8 cellular contexts compared by ENCODE assay signal in the genomic region with DNA sequence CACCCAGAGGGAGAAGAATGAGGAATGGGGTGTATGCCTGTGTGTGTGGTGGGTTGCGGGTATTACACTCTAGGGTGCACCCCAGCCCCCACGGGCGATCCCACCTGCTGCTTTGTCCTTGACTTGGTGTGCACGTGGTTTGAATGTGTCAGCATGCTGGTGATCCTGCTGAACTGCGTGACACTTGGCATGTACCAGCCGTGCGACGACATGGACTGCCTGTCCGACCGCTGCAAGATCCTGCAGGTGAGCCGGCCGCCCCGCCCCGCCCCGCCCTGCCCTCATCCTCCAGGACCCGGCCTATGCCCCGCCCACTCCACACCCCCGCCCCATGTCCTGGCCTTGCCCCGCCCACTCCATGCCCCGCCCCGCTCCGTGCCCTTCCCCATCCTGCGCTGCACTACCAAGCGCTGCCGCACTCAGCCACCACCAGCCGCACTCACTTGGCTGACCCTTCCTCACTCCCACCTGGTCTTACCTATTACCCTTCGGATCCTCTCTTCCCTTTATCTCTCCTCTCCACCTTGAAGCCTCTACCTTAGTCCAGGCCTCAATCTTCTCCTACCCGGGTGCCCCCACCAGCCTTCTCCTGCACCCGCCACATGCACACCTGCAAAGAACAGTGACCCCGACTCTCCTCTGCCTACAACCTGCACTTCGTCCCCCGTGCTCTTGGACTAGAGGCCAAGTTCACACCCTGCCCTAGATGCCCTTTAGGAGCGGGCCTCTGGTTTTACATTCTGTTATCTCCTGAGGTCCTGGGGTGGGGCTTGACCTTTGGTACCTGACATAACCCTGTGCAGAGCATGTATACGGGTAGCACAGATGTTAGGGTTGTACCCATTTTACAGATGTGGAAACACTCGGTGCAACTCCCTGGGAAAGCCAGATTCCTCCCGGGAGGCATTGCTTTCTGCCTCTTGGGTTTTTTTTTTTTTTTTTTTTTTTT. TPM values are rescaled to one million over a fixed set of nuclear protein-coding genes. Genes with fewer than 3 reads are reported as not detected.
DNase-seq lines count a peak whose midpoint lies in the region; ATAC-seq and TF ChIP-seq lines count a peak whose summit lies in the region.

No MANE protein-coding gene starts in this region.

- H3K4me3 Mint-ChIP-seq in naive B cell: peak overlapping the region in 6 of 8 donors; percentile 24 to 82 (median 52)

- TF ChIP-seq POLR2A in adrenal gland (IDR thresholded peaks at IDR 0.05): no peak

- peak overlapping the region in 2 of 6 donors; percentile 44 to 93 for H3K27ac Mint-ChIP-seq in naive B cell

- peak overlapping the region; percentile 11; the same call in 1 of the 2 replicates for H3K9ac ChIP-seq in ES-I3 (ENCODE audit: low read depth, low read length)

- peaks cover 25 to 53% (median 50%) of the 10 kb centered on the region in 3 donors for H3K27me3 Mint-ChIP-seq in naive B cell

- TF ChIP-seq CTCF in adrenal gland (IDR thresholded peaks at IDR 0.05) (peak in 1 of 6 experiments; percentile 3), upper lobe of right lung (IDR thresholded peaks at IDR 0.05) (no peak)

- H3K9me3 ChIP-seq in ES-I3 (ENCODE audit: control insufficient read depth, insufficient read depth, low read length) (peaks cover 3% of the 10 kb centered on the region; the same call in 1 of the 2 replicates), adrenal gland (replicated peaks in 1 of 3) (peaks cover 0 to 3% (median 0%) of the 10 kb centered on the region in 3 donors), upper lobe of right lung (no peaks in the 10 kb centered on the region)

- H3K9me3 Mint-ChIP-seq in naive B cell: peaks cover 0 to 12% (median 5%) of the 10 kb centered on the region in 7 donors

- H3K36me3 Mint-ChIP-seq in naive B cell: peaks cover 2 to 13% of the 10 kb centered on the region in 2 donors

- 34 to 71% (median 50%) methylated on average over 16 to 36 of the region's 36 CpGs for WGBS in adrenal gland, 4 donors

- peak; percentile 57 to 62 for ATAC-seq in naive B cell (ENCODE audit: low read depth in 2 of 2)
- ATAC-seq in upper lobe of right lung: peak; percentile 87
- ATAC-seq in GM18517 (IDR thresholded peaks at IDR 0.05; ENCODE audit: unreplicated experiment): no peak

- H3K36me3 ChIP-seq in ES-I3 (ENCODE audit: insufficient read depth, low read length) (no peaks in the 10 kb centered on the region), adrenal gland (replicated peaks in 1 of 2) (no peaks in the 10 kb centered on the region), upper lobe of right lung (no peaks in the 10 kb centered on the region)

- DNase-seq in SW480 (ENCODE audit: low spot score) (peak; percentile 72), adrenal gland (peak in 5 of 7 donors; percentile 29 to 60 (median 42)), naive B cell (peak; percentile 33), upper lobe of right lung (peak; percentile 83), HK-2 (ENCODE audit: unreplicated experiment) (no peak), cerebellar cortex (ENCODE audit: low spot score) (no peak)

- H3K4me1 Mint-ChIP-seq in naive B cell: peaks cover 28 to 38% (median 33%) of the 10 kb centered on the region in 3 donors

- intact Hi-C loops in adrenal gland (cut with DNase I) (no loop called here), upper lobe of right lung (cut with DNase I) (no loop called here)

- H3K4me1 ChIP-seq in ES-I3 (ENCODE audit: insufficient read depth, low read length) (peaks cover 8% of the 10 kb centered on the region; the same call in 1 of the 2 replicates), adrenal gland (replicated peaks in 1 of 2) (peaks cover 9 to 11% of the 10 kb centered on the region in 2 donors), upper lobe of right lung (no peaks in the 10 kb centered on the region)

- peaks cover 3% of the 10 kb centered on the region for H3K27me3 ChIP-seq in adrenal gland
- peaks cover 43% of the 10 kb centered on the region for H3K27me3 ChIP-seq in upper lobe of right lung

- no peak overlapping the region for H3K4me3 ChIP-seq in adrenal gland
- no peak overlapping the region for H3K4me3 ChIP-seq in upper lobe of right lung

- H3K27ac ChIP-seq in adrenal gland (no peak overlapping the region), upper lobe of right lung (no peak overlapping the region)

RNA-seq across cellular contexts. Expression of a gene that starts 27.7 kb away (rescaled TPM):
- 10 to 100 TPM in 2 of 8 donors, 1 to 10 TPM in 6; 1.1 to 11.8 (median 3.2) TPM for total RNA-seq in adrenal gland
- polyA plus RNA-seq in adrenal gland: 10 to 100 TPM in 1 of 3 donors, 1 to 10 TPM in 1, under 1 TPM in 1; 0.46 to 20.1 (median 7.4) TPM
- not detected for polyA plus RNA-seq in naive B cell (ENCODE audit: low read depth in 6 of 6)
- 0.32 TPM for total RNA-seq in upper lobe of right lung

Comparison
In these comparisons a context has a peak if more than half of its experiments do, and no peak if none do; other contexts are left out.
1. DNase-seq: peak in SW480 (single experiment), adrenal gland (5 of 7), naive B cell (single experiment) and upper lobe of right lung (single experiment); none in HK-2 (single experiment) and cerebellar cortex (single experiment).